8 cellular contexts compared by ENCODE assay signal in genomic region chr1:197775282-197776262, GRCh38. TPM values are rescaled to one million over a fixed set of nuclear protein-coding genes. Genes with fewer than 3 reads are reported as not detected.
DNase-seq lines count a peak whose midpoint lies in the region; ATAC-seq and TF ChIP-seq lines count a peak whose summit lies in the region.

Gene DENND1B, minus strand, starts transcription at chr1:197775480. Its CDS starts 325 bp downstream, at chr1:197775155.

- H3K27ac ChIP-seq in heart left ventricle (peak within 1 kb of the TSS; percentile 75 to 95 (median 91)), upper lobe of right lung (peak within 1 kb of the TSS; percentile 92)

- no peaks in the 10 kb centered on the region for H3K27me3 Mint-ChIP-seq in activated naive CD4-positive, alpha-beta T cell treated with anti-CD3 and anti-CD28 coated beads, Interleukin-2, amount 50 U/mL, for 24 hours

- peak within 1 kb of the TSS; percentile 99 for H3K27ac Mint-ChIP-seq in activated naive CD4-positive, alpha-beta T cell treated with anti-CD3 and anti-CD28 coated beads, Interleukin-2, amount 50 U/mL, for 24 hours

- DNase-seq in Daoy (ENCODE audit: low read depth) (peak; percentile 78), KBM-7 (peak; percentile 91), SKM-1 (lab: John Stamatoyannopoulos, UW; ENCODE audit: unreplicated experiment) (peak; percentile 76), heart left ventricle (peak; percentile 68 to 90 (median 82)), posterior cingulate gyrus (peak; percentile 20 to 93 (median 43)), upper lobe of right lung (peak; percentile 94)

- no peaks in the 10 kb centered on the region for H3K36me3 ChIP-seq in heart left ventricle
- H3K36me3 ChIP-seq in upper lobe of right lung, result no peaks in the 10 kb centered on the region

- H3K9me3 ChIP-seq in heart left ventricle, result peaks cover 0 to 7% (median 0%) of the 10 kb centered on the region in 12 donors
- H3K9me3 ChIP-seq in upper lobe of right lung, result no peaks in the 10 kb centered on the region

- H3K9me3 Mint-ChIP-seq in activated naive CD4-positive, alpha-beta T cell treated with anti-CD3 and anti-CD28 coated beads, Interleukin-2, amount 50 U/mL, for 24 hours, result no peaks in the 10 kb centered on the region

- intact Hi-C loops in heart left ventricle (cut with DNase I), result loop anchor here in 4 of 10 donors (10.0 kb wide), 4 partner anchors 89 to 379 kb away; partner anchors contain the start of gene NEK7 (in 1 of the 4)
- intact Hi-C loops in posterior cingulate gyrus (cut with DNase I), result loop anchor here (10.0 kb wide), 1 partner anchor 379 kb away; the partner anchor contains the start of gene NEK7
- intact Hi-C loops in upper lobe of right lung (cut with DNase I), result no loop called here

- WGBS in heart left ventricle, 4 donors, result 8 to 32% (median 19%) methylated on average over 14 to 51 of the region's 51 CpGs

- no peaks in the 10 kb centered on the region for H3K36me3 Mint-ChIP-seq in activated naive CD4-positive, alpha-beta T cell treated with anti-CD3 and anti-CD28 coated beads, Interleukin-2, amount 50 U/mL, for 24 hours

- peaks cover 73% of the 10 kb centered on the region for H3K4me1 Mint-ChIP-seq in activated naive CD4-positive, alpha-beta T cell treated with anti-CD3 and anti-CD28 coated beads, Interleukin-2, amount 50 U/mL, for 24 hours

- peak in 1 of 2 donors; percentile 14 for TF ChIP-seq POLR2A in heart left ventricle (IDR thresholded peaks at IDR 0.05)

- TF ChIP-seq CTCF in heart left ventricle (IDR thresholded peaks at IDR 0.05), result peak in 1 of 12 donors; percentile 22
- TF ChIP-seq CTCF in upper lobe of right lung (IDR thresholded peaks at IDR 0.05), result peak; percentile 10

- peak within 1 kb of the TSS; percentile 92 for H3K4me3 Mint-ChIP-seq in activated naive CD4-positive, alpha-beta T cell treated with anti-CD3 and anti-CD28 coated beads, Interleukin-2, amount 50 U/mL, for 24 hours

- H3K4me1 ChIP-seq in heart left ventricle (peaks cover 0 to 75% (median 35%) of the 10 kb centered on the region in 12 donors), upper lobe of right lung (peaks cover 25% of the 10 kb centered on the region)

- in situ Hi-C loops in KBM-7 (cut with MboI; ENCODE audit: low pct_unique_long_range_greater_than_20kb, low sequenced_read_pairs), result no loop called here

- no peaks in the 10 kb centered on the region for H3K27me3 ChIP-seq in heart left ventricle
- H3K27me3 ChIP-seq in upper lobe of right lung, result no peaks in the 10 kb centered on the region

- ATAC-seq in GM21717 (IDR thresholded peaks at IDR 0.05; ENCODE audit: unreplicated experiment) (peak; percentile 69), heart left ventricle (peak; percentile 69 to 84 (median 80)), upper lobe of right lung (peak; percentile 88)

- peak within 1 kb of the TSS; percentile 65 to 87 (median 76) for H3K4me3 ChIP-seq in heart left ventricle
- peak within 1 kb of the TSS; percentile 63 for H3K4me3 ChIP-seq in upper lobe of right lung

RNA-seq across cellular contexts. Expression of gene DENND1B, which starts in this region (rescaled TPM):
- 3.8 and 5.6 TPM in 2 replicates for total RNA-seq in Daoy (2014; rRNA removed; shearing (Covaris generic))
- 10 to 100 TPM; 16.0 to 31.4 (median 24.0) TPM for total RNA-seq in heart left ventricle
- polyA plus RNA-seq in heart left ventricle, result 1 to 10 TPM; 4.0 to 6.4 TPM
- total RNA-seq in upper lobe of right lung, result 20.1 TPM

Comparison
In these comparisons a context has a peak if more than half of its experiments do, and no peak if none do; other contexts are left out.
1. Peak in every context shown above with its lines: DNase-seq, ATAC-seq, H3K4me3 ChIP-seq and H3K27ac ChIP-seq.
2. DNase-seq: peak in every context shown above with its lines; median percentile 94 in upper lobe of right lung; 91 in KBM-7; 82 in heart left ventricle; 78 in Daoy; 76 in SKM-1; 43 in posterior cingulate gyrus.